Comparison of ENCODE assay signal across 25 cellular contexts in the genomic region with DNA sequence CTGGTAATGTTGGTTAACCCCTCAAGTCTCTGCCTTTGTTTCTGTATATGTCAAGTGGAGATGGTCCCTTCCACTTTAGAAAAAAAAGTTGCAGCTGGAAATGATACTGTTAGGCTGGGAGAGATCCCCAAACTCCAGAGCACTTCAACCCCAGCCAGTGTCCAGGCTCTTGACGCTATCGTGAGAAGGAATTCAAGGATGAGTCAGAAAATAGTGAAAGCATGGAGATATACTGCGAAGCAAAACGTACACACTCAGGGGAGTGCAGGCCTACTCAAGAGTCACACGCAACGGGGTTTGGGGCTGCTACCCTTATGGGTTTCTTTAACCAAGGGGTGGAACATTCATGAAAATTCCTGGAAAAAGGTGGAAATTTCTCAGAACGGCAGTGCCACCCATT. TPM values are rescaled to one million over a fixed set of nuclear protein-coding genes. Genes with fewer than 3 reads are reported as not detected.
"Had no signal": no experiment of that assay in that cellular context is flagged by ENCODE, and none has a peak within 500 bp of the region (broad histone marks: within the 10 kb centered on the region; RNA-seq: fewer than 3 reads in every experiment).

No MANE protein-coding gene starts in this region.

- H3K9me3 ChIP-seq: adrenal gland had no signal

- H3K9me3 Mint-ChIP-seq: activated naive CD8-positive, alpha-beta T cell treated with anti-CD3 and anti-CD28 coated beads, Interleukin-2, amount 10 ng/mL, durations not matched to agents 7 days and 5 days; T-helper 1 cell treated with Interleukin-12 subunit alpha and Interleukin-12 subunit beta and Interleukin-4 antibody, amounts not matched to agents 30 μg/mL and 1 μg/mL, for 36 hours; WTC11 had no signal

- H3K27me3 Mint-ChIP-seq: activated naive CD8-positive, alpha-beta T cell treated with anti-CD3 and anti-CD28 coated beads, Interleukin-2, amount 10 ng/mL, durations not matched to agents 7 days and 5 days had no signal

- H3K27me3 ChIP-seq: adrenal gland had no signal

- H3K4me3 Mint-ChIP-seq: activated CD8-positive, alpha-beta T cell treated with anti-CD3 and anti-CD28 coated beads, Interleukin-2, amount 10 ng/mL, durations not matched to agents 7 days and 5 days; activated naive CD8-positive, alpha-beta T cell treated with anti-CD3 and anti-CD28 coated beads, Interleukin-2, amount 10 ng/mL, durations not matched to agents 7 days and 5 days; T-helper 1 cell treated with Interleukin-12 subunit alpha and Interleukin-12 subunit beta and Interleukin-4 antibody, amounts not matched to agents 30 μg/mL and 1 μg/mL, for 36 hours; WTC11 had no signal

- H3K27ac ChIP-seq: adrenal gland had no signal

- H3K36me3 ChIP-seq: adrenal gland had no signal

- H3K4me3 ChIP-seq: adrenal gland had no signal

- DNase-seq: activated CD4-positive, alpha-beta T cell treated with anti-CD3 and anti-CD28 coated beads for 48 hours; activated CD4-positive, alpha-beta T cell treated with anti-CD3 and anti-CD28 coated beads, Interleukin-2, amount 50 U/mL, for 4 hours; activated CD4-positive, CD25-positive, alpha-beta regulatory T cell treated with anti-CD3 and anti-CD28 coated beads, Interleukin-2, amount 50 U/mL, for 72 hours; activated CD8-positive, alpha-beta memory T cell treated with anti-CD3 and anti-CD28 coated beads, Interleukin-2, amount 50 U/mL, for 48 hours; activated CD8-positive, alpha-beta T cell treated with anti-CD3 and anti-CD28 coated beads, Interleukin-2, amount 10 ng/mL, durations not matched to agents 7 days and 5 days; activated naive CD4-positive, alpha-beta T cell treated with anti-CD3 and anti-CD28 coated beads, Interleukin-2, amount 50 U/mL, for 16 hours; activated naive CD8-positive, alpha-beta T cell treated with anti-CD3 and anti-CD28 coated beads, Interleukin-2, amount 10 ng/mL, durations not matched to agents 7 days and 5 days; activated T-cell treated with anti-CD3 and anti-CD28 coated beads, Interleukin-2, amount 50 U/mL, for 1 hour; aorta; Kasumi-1; KBM-7; NCI-H1105 treated with DMSO at 0.1 percent for 48 hours; NCI-H1436 treated with DMSO at 0.1 percent for 48 hours; NCI-H187; NCI-H2081; NCI-H524 treated with DMSO at 0.1 percent for 48 hours; NCI-H748 treated with DMSO at 0.1 percent for 48 hours; PC-3; T-helper 9 cell had no signal

- H3K27ac Mint-ChIP-seq: activated CD8-positive, alpha-beta T cell treated with anti-CD3 and anti-CD28 coated beads, Interleukin-2, amount 10 ng/mL, durations not matched to agents 7 days and 5 days; activated naive CD8-positive, alpha-beta T cell treated with anti-CD3 and anti-CD28 coated beads, Interleukin-2, amount 10 ng/mL, durations not matched to agents 7 days and 5 days; T-helper 1 cell treated with Interleukin-12 subunit alpha and Interleukin-12 subunit beta and Interleukin-4 antibody, amounts not matched to agents 30 μg/mL and 1 μg/mL, for 36 hours; WTC11 had no signal

- FAIRE-seq: bronchial epithelial cell, RCC 7860 had no signal

- ATAC-seq: activated CD8-positive, alpha-beta T cell treated with anti-CD3 and anti-CD28 coated beads, Interleukin-2, amount 10 ng/mL, durations not matched to agents 7 days and 5 days; PC-3; WTC11 had no signal

RNA-seq across cellular contexts. Expression of a gene that starts 24.9 kb away (rescaled TPM):
- total RNA-seq: activated CD8-positive, alpha-beta T cell treated with anti-CD3 and anti-CD28 coated beads, Interleukin-2, amount 10 ng/mL, durations not matched to agents 7 days and 5 days; activated naive CD8-positive, alpha-beta T cell treated with anti-CD3 and anti-CD28 coated beads, Interleukin-2, amount 10 ng/mL, durations not matched to agents 7 days and 5 days; adrenal gland; aorta; bronchial epithelial cell; PC-3; SK-MEL-5; WTC11 had no signal
- polyA plus RNA-seq: adrenal gland, aorta had no signal
